In genomic region chr4:3810111-3810680, GRCh38 we compare ENCODE assay signal across 26 cellular contexts. TPM values are rescaled to one million over a fixed set of nuclear protein-coding genes. Genes with fewer than 3 reads are reported as not detected.
"Had no signal": no experiment of that assay in that cellular context is flagged by ENCODE, and none has a peak within 500 bp of the region (broad histone marks: within the 10 kb centered on the region; RNA-seq: fewer than 3 reads in every experiment).

No MANE protein-coding gene starts in this region.

- H3K4me3 ChIP-seq: ascending aorta, K562, Peyer's patch had no signal

- H3K9me3 Mint-ChIP-seq: activated naive CD4-positive, alpha-beta T cell treated with anti-CD3 and anti-CD28 coated beads, Interleukin-2, amount 50 U/mL, for 24 hours; activated T-cell treated with anti-CD3 and anti-CD28 coated beads, Interleukin-2, amount 50 U/mL, for 24 hours; activated T-helper 1 cell treated with anti-CD3 and anti-CD28 coated beads, Interleukin-12 subunit alpha, Interleukin-12 subunit beta, Interleukin-2, Interleukin-4 antibody, amounts not matched to agents 30 ng/mL and 10 ng/mL and 1 ng/mL, durations not matched to agents 14 hours and 24 hours and 36 hours; T-helper 1 cell treated with Interleukin-12 subunit alpha and Interleukin-12 subunit beta and Interleukin-4 antibody, amounts not matched to agents 30 μg/mL and 1 μg/mL, for 36 hours had no signal

- FAIRE-seq: K562 had no signal

- H3K4me1 Mint-ChIP-seq: activated naive CD4-positive, alpha-beta T cell treated with anti-CD3 and anti-CD28 coated beads, Interleukin-2, amount 50 U/mL, for 24 hours had no signal

- H3K9me3 ChIP-seq: ascending aorta, Peyer's patch had no signal

- H3K27ac Mint-ChIP-seq: activated CD8-positive, alpha-beta T cell treated with anti-CD3 and anti-CD28 coated beads, Interleukin-2, amount 10 ng/mL, durations not matched to agents 7 days and 5 days; activated T-cell treated with anti-CD3 and anti-CD28 coated beads, Interleukin-2, amount 50 U/mL, for 24 hours; activated T-helper 1 cell treated with anti-CD3 and anti-CD28 coated beads, Interleukin-12 subunit alpha, Interleukin-12 subunit beta, Interleukin-2, Interleukin-4 antibody, amounts not matched to agents 30 ng/mL and 10 ng/mL and 1 ng/mL, durations not matched to agents 14 hours and 24 hours and 36 hours; brain; T-helper 1 cell treated with Interleukin-12 subunit alpha and Interleukin-12 subunit beta and Interleukin-4 antibody, amounts not matched to agents 30 μg/mL and 1 μg/mL, for 36 hours; WTC11 had no signal

- DNase-seq: activated CD4-positive, alpha-beta T cell treated with anti-CD3 and anti-CD28 coated beads for 48 hours; activated CD4-positive, alpha-beta T cell treated with anti-CD3 and anti-CD28 coated beads, Interleukin-2, amount 50 U/mL, for 4 hours; activated CD4-positive, CD25-positive, alpha-beta regulatory T cell treated with anti-CD3 and anti-CD28 coated beads, Interleukin-2, amount 50 U/mL, for 72 hours; activated CD8-positive, alpha-beta memory T cell treated with anti-CD3 and anti-CD28 coated beads, Interleukin-2, amount 50 U/mL, for 48 hours; activated CD8-positive, alpha-beta T cell treated with anti-CD3 and anti-CD28 coated beads, Interleukin-2, amount 10 ng/mL, durations not matched to agents 7 days and 5 days; activated effector memory CD4-positive, alpha-beta T cell treated with Interleukin-2 at 50 U/mL for 16 hours; activated naive CD4-positive, alpha-beta T cell; activated T-cell treated with anti-CD3 and anti-CD28 coated beads, Interleukin-2, amount 50 U/mL, for 24 hours; Karpas-422; NCI-H1417 treated with DMSO at 0.1 percent for 48 hours; NCI-H1694 treated with DMSO at 0.1 percent for 48 hours; NCI-H2029 treated with DMSO at 0.1 percent for 48 hours; NCI-H345; NCI-H510A; NCI-H526 treated with DMSO at 0.1 percent for 48 hours; NCI-H82; Peyer's patch; SHP77 treated with DMSO at 0.1 percent for 48 hours had no signal

- H3K4me3 Mint-ChIP-seq: activated CD8-positive, alpha-beta T cell treated with anti-CD3 and anti-CD28 coated beads, Interleukin-2, amount 10 ng/mL, durations not matched to agents 7 days and 5 days; activated naive CD4-positive, alpha-beta T cell treated with anti-CD3 and anti-CD28 coated beads, Interleukin-2, amount 50 U/mL, for 24 hours; activated T-cell treated with anti-CD3 and anti-CD28 coated beads, Interleukin-2, amount 50 U/mL, for 24 hours; activated T-helper 1 cell treated with anti-CD3 and anti-CD28 coated beads, Interleukin-12 subunit alpha, Interleukin-12 subunit beta, Interleukin-2, Interleukin-4 antibody, amounts not matched to agents 30 ng/mL and 10 ng/mL and 1 ng/mL, durations not matched to agents 14 hours and 24 hours and 36 hours; brain; T-helper 1 cell treated with Interleukin-12 subunit alpha and Interleukin-12 subunit beta and Interleukin-4 antibody, amounts not matched to agents 30 μg/mL and 1 μg/mL, for 36 hours; WTC11 had no signal

- H3K36me3 Mint-ChIP-seq: activated naive CD4-positive, alpha-beta T cell treated with anti-CD3 and anti-CD28 coated beads, Interleukin-2, amount 50 U/mL, for 24 hours; brain; WTC11 had no signal

- H3K27me3 ChIP-seq: ascending aorta, Peyer's patch had no signal

- H3K27ac ChIP-seq: ascending aorta, Peyer's patch, RWPE1 had no signal

- H3K4me1 ChIP-seq: ascending aorta, Peyer's patch had no signal

- ATAC-seq: activated CD8-positive, alpha-beta T cell treated with anti-CD3 and anti-CD28 coated beads, Interleukin-2, amount 10 ng/mL, durations not matched to agents 7 days and 5 days; K562 had no signal

- H3K36me3 ChIP-seq: ascending aorta, Peyer's patch had no signal

RNA-seq across cellular contexts. Expression of gene ADRA2C, which starts 44.0 kb away (rescaled TPM):
- total RNA-seq: activated CD8-positive, alpha-beta T cell treated with anti-CD3 and anti-CD28 coated beads, Interleukin-2, amount 10 ng/mL, durations not matched to agents 7 days and 5 days; activated T-helper 1 cell treated with anti-CD3 and anti-CD28 coated beads, Interleukin-12 subunit alpha, Interleukin-12 subunit beta, Interleukin-2, Interleukin-4 antibody, amounts not matched to agents 30 ng/mL and 10 ng/mL and 1 ng/mL, durations not matched to agents 14 hours and 24 hours and 36 hours had no signal
